8 cellular contexts compared by ENCODE assay signal in genomic region chr3:188153949-188154757, GRCh38. TPM values are rescaled to one million over a fixed set of nuclear protein-coding genes. Genes with fewer than 3 reads are reported as not detected.
DNase-seq lines count a peak whose midpoint lies in the region; ATAC-seq lines count a peak whose summit lies in the region.

Gene LPP, plus strand, starts transcription at chr3:188154157. Its CDS starts 251,964 bp downstream, at chr3:188406121.

- H3K4me1 ChIP-seq in endocrine pancreas (ENCODE audit: control insufficient read depth, insufficient read depth, low read length): no peaks in the 10 kb centered on the region

- DNase-seq in NCI-H82 (lab: John Stamatoyannopoulos, UW) (peak; percentile 35), NCI-H82 treated with DMSO at 0.1 percent for 48 hours (lab: John Stamatoyannopoulos, UW; ENCODE audit: unreplicated experiment) (no peak), NCI-H69 (lab: John Stamatoyannopoulos, UW) (peak; percentile 66), mesenteric fat pad (ENCODE audit: low spot score) (peak; percentile 94)
- DNase-seq in activated CD8-positive, alpha-beta memory T cell treated with anti-CD3 and anti-CD28 coated beads for 48 hours (ENCODE audit: low read depth in 2 of 3, low spot score in 2 of 3): peak; percentile 64 to 76 (median 71)
- peak; percentile 58 for DNase-seq in stimulated activated CD8-positive, alpha-beta memory T cell treated with anti-CD3 and anti-CD28 coated beads, Interleukin-15, amount 100 ng/mL, for 1 hour (ENCODE audit: low read depth)

- H3K36me3 ChIP-seq in endocrine pancreas (ENCODE audit: control insufficient read depth, insufficient read depth, low read length): no peaks in the 10 kb centered on the region

- ATAC-seq in HG02885 (IDR thresholded peaks at IDR 0.05; ENCODE audit: poor library complexity, unreplicated experiment): peak; percentile 83

- H3K4me3 ChIP-seq in endocrine pancreas (ENCODE audit: control insufficient read depth, insufficient read depth, low read length): peak within 1 kb of the TSS; percentile 65

- H3K9me3 ChIP-seq in endocrine pancreas (ENCODE audit: control insufficient read depth, low read length): no peaks in the 10 kb centered on the region

- H3K27me3 ChIP-seq in endocrine pancreas (ENCODE audit: control insufficient read depth, insufficient read depth, low read length): no peaks in the 10 kb centered on the region

- H3K9ac ChIP-seq in endocrine pancreas (ENCODE audit: control insufficient read depth, insufficient read depth, low read length): peak within 1 kb of the TSS; percentile 95

RNA-seq across cellular contexts. Expression of gene LPP, which starts in this region (rescaled TPM):
- total RNA-seq in mesenteric fat pad: 210 TPM
